ENCODE assay signal across 1 cellular context in the genomic region with DNA sequence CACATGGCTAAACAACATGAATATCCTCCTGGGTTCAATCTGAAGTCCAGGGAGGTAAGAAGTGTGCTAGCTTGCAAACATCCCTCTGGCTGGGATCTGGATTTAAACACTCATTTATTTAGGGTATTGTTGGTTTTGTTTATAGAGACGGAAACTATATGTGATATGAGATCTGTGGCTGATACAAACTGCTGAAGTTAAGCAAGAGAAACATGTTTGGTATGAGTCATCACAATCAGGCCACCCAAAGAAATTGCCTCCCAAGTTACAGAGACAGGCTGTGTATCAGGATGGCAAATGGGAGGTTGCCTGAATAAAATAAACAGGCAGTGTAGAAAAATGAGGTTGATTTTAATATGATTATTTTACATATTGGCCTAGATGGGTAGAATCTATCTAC.
TF ChIP-seq lines count a peak whose summit lies in the region.

No MANE protein-coding gene starts in this region.

TF ChIP-seq in K562, 482 proteins besides CTCF, POLR2A, EP300 and RAD21 (continued from another document):
- TF ChIP-seq RBM14 (IDR thresholded peaks at IDR 0.05; ENCODE audit: borderline replicate concordance, insufficient read depth, low read depth, low read length) (no peak), ZNF644 (tag; IDR thresholded peaks at IDR 0.05; ENCODE audit: low read depth) (no peak), KAT8 (IDR thresholded peaks at IDR 0.05; ENCODE audit: low read depth) (no peak), ASH1L (IDR thresholded peaks at IDR 0.05; ENCODE audit: borderline replicate concordance, low read depth, partially characterized antibody) (no peak), ZNF316 (IDR thresholded peaks at IDR 0.05) (peak; percentile 14; the same call in 1 of the 2 replicates), ARID1B (IDR thresholded peaks at IDR 0.05) (0 out of 2 replicates have a peak, but pooled peaks have one; percentile 8), HLTF (IDR thresholded peaks at IDR 0.05) (no peak), CEBPG (CRISPR knock-in tag; IDR thresholded peaks at IDR 0.05) (no peak), CEBPG (tag; conservative IDR thresholded peaks at IDR 0.05 in 1 of 2, IDR thresholded peaks at IDR 0.05 in 1 of 2) (0 out of 4 replicates have a peak, but pooled peaks of 1 of the 2 experiments have one; percentile 21), SUPT5H (IDR thresholded peaks at IDR 0.05) (no peak), CTBP1 (IDR thresholded peaks at IDR 0.05; ENCODE audit: borderline replicate concordance) (no peak), ATF3 (IDR thresholded peaks at IDR 0.05) (peak; percentile 62; the same call in 1 of the 2 replicates), ATF3 (CRISPR knock-in tag; conservative IDR thresholded peaks at IDR 0.05) (no peak), KDM2B (CRISPR knock-in tag; IDR thresholded peaks at IDR 0.05) (no peak), ZNF717 (CRISPR knock-in tag; IDR thresholded peaks at IDR 0.05) (no peak), ZNF121 (CRISPR knock-in tag; conservative IDR thresholded peaks at IDR 0.05) (no peak), FOXK2 (conservative IDR thresholded peaks at IDR 0.05 in 1 of 2, IDR thresholded peaks at IDR 0.05 in 1 of 2; ENCODE audit: low read depth in 2 of 2) (no peak), U2AF2 (optimal IDR thresholded peaks at IDR 0.05; ENCODE audit: low read depth, low read length) (no peak), IFI16 (CRISPR knock-in tag; IDR thresholded peaks at IDR 0.05) (no peak), JUND (IDR thresholded peaks at IDR 0.05; ENCODE audit: borderline replicate concordance, low read depth, low read length) (peak; percentile 70; the same call in 1 of the 2 replicates), JUND (tag; IDR thresholded peaks at IDR 0.05; ENCODE audit: borderline replicate concordance, low read depth, low read length) (peak; percentile 50; the same call in 1 of the 3 replicates), SMAD3 (CRISPR knock-in tag; conservative IDR thresholded peaks at IDR 0.05) (no peak), ZNF77 (CRISPR knock-in tag; IDR thresholded peaks at IDR 0.05) (no peak), MAFF (IDR thresholded peaks at IDR 0.05; ENCODE audit: low read length) (no peak), ZNF263 (CRISPR knock-in tag; IDR thresholded peaks at IDR 0.05; ENCODE audit: borderline replicate concordance) (no peak), ZNF780A (CRISPR knock-in tag; IDR thresholded peaks at IDR 0.05) (no peak), ZNF184 (CRISPR knock-in tag; IDR thresholded peaks at IDR 0.05) (no peak), DDX20 (tag; IDR thresholded peaks at IDR 0.05; ENCODE audit: low read depth) (no peak), C11orf30 (IDR thresholded peaks at IDR 0.05; ENCODE audit: low read depth) (0 out of 2 replicates have a peak, but pooled peaks have one; percentile 12), ZNF79 (CRISPR knock-in tag; IDR thresholded peaks at IDR 0.05; ENCODE audit: low read depth) (no peak), E4F1 (CRISPR knock-in tag; IDR thresholded peaks at IDR 0.05; ENCODE audit: borderline replicate concordance) (no peak), GABPA (tag; conservative IDR thresholded peaks at IDR 0.05; ENCODE audit: low read depth) (no peak), PHF8 (IDR thresholded peaks at IDR 0.05; ENCODE audit: borderline replicate concordance, low read length) (no peak), FOSL1 (tag; conservative IDR thresholded peaks at IDR 0.05) (peak; percentile 68), JUNB (CRISPR knock-in tag; conservative IDR thresholded peaks at IDR 0.05) (0 out of 2 replicates have a peak, but pooled peaks have one; percentile 24), FOXJ2 (tag; IDR thresholded peaks at IDR 0.05) (peak; percentile 86), ZNF436 (CRISPR knock-in tag; IDR thresholded peaks at IDR 0.05) (no peak)
- TF ChIP-seq, protein P1, sequence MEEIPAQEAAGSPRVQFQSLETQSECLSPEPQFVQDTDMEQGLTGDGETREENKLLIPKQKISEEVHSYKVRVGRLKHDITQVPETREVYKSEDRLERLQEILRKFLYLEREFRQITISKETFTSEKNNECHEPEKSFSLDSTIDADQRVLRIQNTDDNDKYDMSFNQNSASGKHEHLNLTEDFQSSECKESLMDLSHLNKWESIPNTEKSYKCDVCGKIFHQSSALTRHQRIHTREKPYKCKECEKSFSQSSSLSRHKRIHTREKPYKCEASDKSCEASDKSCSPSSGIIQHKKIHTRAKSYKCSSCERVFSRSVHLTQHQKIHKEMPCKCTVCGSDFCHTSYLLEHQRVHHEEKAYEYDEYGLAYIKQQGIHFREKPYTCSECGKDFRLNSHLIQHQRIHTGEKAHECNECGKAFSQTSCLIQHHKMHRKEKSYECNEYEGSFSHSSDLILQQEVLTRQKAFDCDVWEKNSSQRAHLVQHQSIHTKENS (CRISPR knock-in tag; IDR thresholded peaks at IDR 0.05): no peak
- TF ChIP-seq, protein P2, sequence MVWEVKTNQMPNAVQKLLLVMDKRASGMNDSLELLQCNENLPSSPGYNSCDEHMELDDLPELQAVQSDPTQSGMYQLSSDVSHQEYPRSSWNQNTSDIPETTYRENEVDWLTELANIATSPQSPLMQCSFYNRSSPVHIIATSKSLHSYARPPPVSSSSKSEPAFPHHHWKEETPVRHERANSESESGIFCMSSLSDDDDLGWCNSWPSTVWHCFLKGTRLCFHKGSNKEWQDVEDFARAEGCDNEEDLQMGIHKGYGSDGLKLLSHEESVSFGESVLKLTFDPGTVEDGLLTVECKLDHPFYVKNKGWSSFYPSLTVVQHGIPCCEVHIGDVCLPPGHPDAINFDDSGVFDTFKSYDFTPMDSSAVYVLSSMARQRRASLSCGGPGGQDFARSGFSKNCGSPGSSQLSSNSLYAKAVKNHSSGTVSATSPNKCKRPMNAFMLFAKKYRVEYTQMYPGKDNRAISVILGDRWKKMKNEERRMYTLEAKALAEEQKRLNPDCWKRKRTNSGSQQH (CRISPR knock-in tag; IDR thresholded peaks at IDR 0.05): no peak
- TF ChIP-seq, protein P3, sequence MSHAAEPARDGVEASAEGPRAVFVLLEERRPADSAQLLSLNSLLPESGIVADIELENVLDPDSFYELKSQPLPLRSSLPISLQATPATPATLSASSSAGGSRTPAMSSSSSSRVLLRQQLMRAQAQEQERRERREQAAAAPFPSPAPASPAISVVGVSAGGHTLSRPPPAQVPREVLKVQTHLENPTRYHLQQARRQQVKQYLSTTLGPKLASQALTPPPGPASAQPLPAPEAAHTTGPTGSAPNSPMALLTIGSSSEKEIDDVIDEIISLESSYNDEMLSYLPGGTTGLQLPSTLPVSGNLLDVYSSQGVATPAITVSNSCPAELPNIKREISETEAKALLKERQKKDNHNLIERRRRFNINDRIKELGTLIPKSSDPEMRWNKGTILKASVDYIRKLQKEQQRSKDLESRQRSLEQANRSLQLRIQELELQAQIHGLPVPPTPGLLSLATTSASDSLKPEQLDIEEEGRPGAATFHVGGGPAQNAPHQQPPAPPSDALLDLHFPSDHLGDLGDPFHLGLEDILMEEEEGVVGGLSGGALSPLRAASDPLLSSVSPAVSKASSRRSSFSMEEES (CRISPR knock-in tag; IDR thresholded peaks at IDR 0.05): no peak
- TF ChIP-seq, protein P4, sequence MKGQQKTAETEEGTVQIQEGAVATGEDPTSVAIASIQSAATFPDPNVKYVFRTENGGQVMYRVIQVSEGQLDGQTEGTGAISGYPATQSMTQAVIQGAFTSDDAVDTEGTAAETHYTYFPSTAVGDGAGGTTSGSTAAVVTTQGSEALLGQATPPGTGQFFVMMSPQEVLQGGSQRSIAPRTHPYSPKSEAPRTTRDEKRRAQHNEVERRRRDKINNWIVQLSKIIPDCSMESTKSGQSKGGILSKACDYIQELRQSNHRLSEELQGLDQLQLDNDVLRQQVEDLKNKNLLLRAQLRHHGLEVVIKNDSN (CRISPR knock-in tag; IDR thresholded peaks at IDR 0.05): no peak
- TF ChIP-seq, protein P5, sequence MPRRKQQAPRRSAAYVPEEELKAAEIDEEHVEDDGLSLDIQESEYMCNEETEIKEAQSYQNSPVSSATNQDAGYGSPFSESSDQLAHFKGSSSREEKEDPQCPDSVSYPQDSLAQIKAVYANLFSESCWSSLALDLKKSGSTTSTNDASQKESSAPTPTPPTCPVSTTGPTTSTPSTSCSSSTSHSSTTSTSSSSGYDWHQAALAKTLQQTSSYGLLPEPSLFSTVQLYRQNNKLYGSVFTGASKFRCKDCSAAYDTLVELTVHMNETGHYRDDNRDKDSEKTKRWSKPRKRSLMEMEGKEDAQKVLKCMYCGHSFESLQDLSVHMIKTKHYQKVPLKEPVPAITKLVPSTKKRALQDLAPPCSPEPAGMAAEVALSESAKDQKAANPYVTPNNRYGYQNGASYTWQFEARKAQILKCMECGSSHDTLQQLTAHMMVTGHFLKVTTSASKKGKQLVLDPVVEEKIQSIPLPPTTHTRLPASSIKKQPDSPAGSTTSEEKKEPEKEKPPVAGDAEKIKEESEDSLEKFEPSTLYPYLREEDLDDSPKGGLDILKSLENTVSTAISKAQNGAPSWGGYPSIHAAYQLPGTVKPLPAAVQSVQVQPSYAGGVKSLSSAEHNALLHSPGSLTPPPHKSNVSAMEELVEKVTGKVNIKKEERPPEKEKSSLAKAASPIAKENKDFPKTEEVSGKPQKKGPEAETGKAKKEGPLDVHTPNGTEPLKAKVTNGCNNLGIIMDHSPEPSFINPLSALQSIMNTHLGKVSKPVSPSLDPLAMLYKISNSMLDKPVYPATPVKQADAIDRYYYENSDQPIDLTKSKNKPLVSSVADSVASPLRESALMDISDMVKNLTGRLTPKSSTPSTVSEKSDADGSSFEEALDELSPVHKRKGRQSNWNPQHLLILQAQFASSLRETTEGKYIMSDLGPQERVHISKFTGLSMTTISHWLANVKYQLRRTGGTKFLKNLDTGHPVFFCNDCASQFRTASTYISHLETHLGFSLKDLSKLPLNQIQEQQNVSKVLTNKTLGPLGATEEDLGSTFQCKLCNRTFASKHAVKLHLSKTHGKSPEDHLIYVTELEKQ (CRISPR knock-in tag; IDR thresholded peaks at IDR 0.05): no peak
TF ChIP-seq in K562: peak in this region for 10.
